1 cellular context compared by ENCODE assay signal in genomic region chr16:8849411-8850011, GRCh38.
TF ChIP-seq lines count a peak whose summit lies in the region.

No MANE protein-coding gene starts in this region.

TF ChIP-seq in GM23338, 12 proteins besides CTCF, POLR2A, EP300 and RAD21 (continued from another document):
- no peak for TF ChIP-seq REST (IDR thresholded peaks at IDR 0.05; ENCODE audit: unreplicated experiment)
- no peak for TF ChIP-seq ZNF114 (CRISPR knock-in tag; IDR thresholded peaks at IDR 0.05)
- TF ChIP-seq POLR2AphosphoS5 (IDR thresholded peaks at IDR 0.05; ENCODE audit: low read depth): no peak
